Comparison of ENCODE assay signal across 29 cellular contexts in genomic region chr9:81250041-81250440, GRCh38.
"Had no signal": no experiment of that assay in that cellular context is flagged by ENCODE, and none has a peak within 500 bp of the region (broad histone marks: within the 10 kb centered on the region; RNA-seq: fewer than 3 reads in every experiment).

No MANE protein-coding gene starts in this region.

- FAIRE-seq: colon, endometrium, endothelial cell of umbilical vein, frontal cortex had no signal

- H3K27ac ChIP-seq: colonic mucosa, coronary artery, dorsolateral prefrontal cortex, epithelial cell of prostate, esophagus muscularis mucosa, esophagus squamous epithelium, foreskin keratinocyte, gastrocnemius medialis, gastroesophageal sphincter, heart left ventricle had no signal

- H3K4me3 ChIP-seq: colonic mucosa, coronary artery, dorsolateral prefrontal cortex, esophagus muscularis mucosa, esophagus squamous epithelium, gastrocnemius medialis, gastroesophageal sphincter, heart left ventricle, heart right ventricle had no signal

- H3K4me1 Mint-ChIP-seq: endodermal cell had no signal

- H3K9me3 Mint-ChIP-seq: dendritic cell treated with granulocyte-macrophage colony-stimulating factor and Interleukin-4, amounts not matched to agents 40 ng/mL and 50 ng/mL, for 4 days had no signal

- H3K4me3 Mint-ChIP-seq: dendritic cell treated with granulocyte-macrophage colony-stimulating factor and Interleukin-4, amounts not matched to agents 40 ng/mL and 50 ng/mL, for 4 days; effector memory CD8-positive, alpha-beta T cell; endodermal cell had no signal

- H3K4me1 ChIP-seq: colonic mucosa, esophagus muscularis mucosa, esophagus squamous epithelium, foreskin keratinocyte, gastrocnemius medialis, gastroesophageal sphincter, heart left ventricle, heart right ventricle had no signal

- DNase-seq: colonic mucosa; cortex of kidney; dermis blood vessel endothelial cell; dorsolateral prefrontal cortex; effector CD4-positive, alpha-beta T cell; effector CD8-positive, alpha-beta T cell; effector memory CD4-positive, alpha-beta T cell; effector memory CD8-positive, alpha-beta T cell; endodermal cell; erythroblast; esophagus squamous epithelium; foreskin fibroblast; foreskin keratinocyte; foreskin melanocyte; gastrocnemius medialis; glutamatergic neuron; head of caudate nucleus; heart left ventricle; heart right ventricle had no signal

- ATAC-seq: effector memory CD8-positive, alpha-beta T cell; esophagus mucosa; foreskin keratinocyte; gastrocnemius medialis; gastroesophageal sphincter; heart left ventricle; heart right ventricle had no signal

- H3K27me3 Mint-ChIP-seq: dendritic cell treated with granulocyte-macrophage colony-stimulating factor and Interleukin-4, amounts not matched to agents 40 ng/mL and 50 ng/mL, for 4 days; effector memory CD8-positive, alpha-beta T cell had no signal

- H3K27ac Mint-ChIP-seq: dendritic cell treated with granulocyte-macrophage colony-stimulating factor and Interleukin-4, amounts not matched to agents 40 ng/mL and 50 ng/mL, for 4 days; effector memory CD8-positive, alpha-beta T cell; endodermal cell had no signal

- H3K9me3 ChIP-seq: colonic mucosa, esophagus squamous epithelium, gastrocnemius medialis had no signal

- H3K27me3 ChIP-seq: colonic mucosa, dorsolateral prefrontal cortex, esophagus muscularis mucosa, esophagus squamous epithelium, foreskin keratinocyte, gastrocnemius medialis, gastroesophageal sphincter, heart left ventricle, heart right ventricle had no signal

- H3K36me3 ChIP-seq: colonic mucosa, esophagus muscularis mucosa, esophagus squamous epithelium, gastrocnemius medialis, gastroesophageal sphincter, heart left ventricle, heart right ventricle had no signal
